Comparison of ENCODE assay signal across 21 cellular contexts in genomic region chr5:1399737-1400136, GRCh38. TPM values are rescaled to one million over a fixed set of nuclear protein-coding genes. Genes with fewer than 3 reads are reported as not detected.
DNase-seq lines count a peak whose midpoint lies in the region; ATAC-seq, FAIRE-seq and TF ChIP-seq lines count a peak whose summit lies in the region.
"Had no signal": no experiment of that assay in that cellular context is flagged by ENCODE, and none has a peak within 500 bp of the region (broad histone marks: within the 10 kb centered on the region; RNA-seq: fewer than 3 reads in every experiment).

No MANE protein-coding gene starts in this region.

- no peaks in the 10 kb centered on the region for H4K20me1 ChIP-seq in HepG2 (ENCODE audit: insufficient read depth, low read length)

- H3K4me1 ChIP-seq in HepG2 (ENCODE audit: insufficient read depth, low read length) (no peaks in the 10 kb centered on the region), right lobe of liver (no peaks in the 10 kb centered on the region), mesendoderm (ENCODE audit: control insufficient read depth, low read depth, low read length) (no peaks in the 10 kb centered on the region)

- H3K4me3 Mint-ChIP-seq in T-helper 17 cell: no peak overlapping the region
- H3K4me3 Mint-ChIP-seq: CD4-positive, CD25-positive, alpha-beta regulatory T cell had no signal

- ATAC-seq in HepG2 (peak; percentile 41), right lobe of liver (no peak), left colon (no peak), T-helper 17 cell (no peak)
- ATAC-seq: GM12878 had no signal

- H2BK120ac ChIP-seq in mesendoderm (ENCODE audit: low read depth, low read length): no peak overlapping the region

- peaks cover 2% of the 10 kb centered on the region for H3K36me3 Mint-ChIP-seq in T-helper 17 cell (ENCODE audit: low read depth)
- H3K36me3 Mint-ChIP-seq: CD4-positive, CD25-positive, alpha-beta regulatory T cell had no signal

- H3K9ac ChIP-seq in HepG2 (ENCODE audit: insufficient read depth, low read depth, low read length): no peak overlapping the region
- no peak overlapping the region for H3K9ac ChIP-seq in mesendoderm (ENCODE audit: low read length)
- H3K9ac ChIP-seq: GM23248 had no signal

- H3K27ac ChIP-seq in HepG2 (ENCODE audit: extremely low read length, insufficient read depth, low read length) (no peak overlapping the region), right lobe of liver (no peak overlapping the region), mesendoderm (ENCODE audit: low read depth, low read length) (no peak overlapping the region)
- H3K27ac ChIP-seq: 22Rv1, GM23248, HL-60 had no signal

- H4K8ac ChIP-seq in mesendoderm (ENCODE audit: low read depth, low read length): no peak overlapping the region

- H4K5ac ChIP-seq in mesendoderm (ENCODE audit: low read length): no peak overlapping the region

- no peaks in the 10 kb centered on the region for H3K79me2 ChIP-seq in HepG2 (ENCODE audit: insufficient read depth, low read length)
- no peaks in the 10 kb centered on the region for H3K79me2 ChIP-seq in mesendoderm (ENCODE audit: control insufficient read depth, insufficient read depth, low read length)

- no peaks in the 10 kb centered on the region for H3K4me1 Mint-ChIP-seq in T-helper 17 cell
- H3K4me1 Mint-ChIP-seq: CD4-positive, CD25-positive, alpha-beta regulatory T cell had no signal

- no TSS peak for BruUV-seq in HepG2 (replicated peaks; lab: Mats Ljungman, UMichigan)

- no peak overlapping the region for H3K27ac Mint-ChIP-seq in T-helper 17 cell
- H3K27ac Mint-ChIP-seq: CD4-positive, CD25-positive, alpha-beta regulatory T cell had no signal

- H3K4me2 ChIP-seq in HepG2 (ENCODE audit: low read depth, low read length) (no peak overlapping the region), mesendoderm (ENCODE audit: low read length) (no peak overlapping the region)

- peaks cover 55% of the 10 kb centered on the region for H3K27me3 Mint-ChIP-seq in T-helper 17 cell

- no peak overlapping the region for H3K4me3 ChIP-seq in HepG2 (replicated peaks in 1 of 3; ENCODE audit: insufficient read depth in 1 of 3, low read depth in 2 of 3, low read length in 3 of 3)
- H3K4me3 ChIP-seq in right lobe of liver: no peak overlapping the region
- H3K4me3 ChIP-seq in mesendoderm (ENCODE audit: low read length): no peak overlapping the region
- H3K4me3 ChIP-seq: GM12878, GM23248 had no signal

- intact Hi-C loops in HepG2 (cut with micrococcal nuclease; ENCODE audit: unreplicated experiment) (no loop called here), right lobe of liver (cut with DNase I) (no loop called here), left colon (cut with DNase I, micrococcal nuclease) (no loop called here)

- H2AFZ ChIP-seq in HepG2 (ENCODE audit: low read length): no peak overlapping the region
- H2AFZ ChIP-seq: GM23248 had no signal

- no peaks in the 10 kb centered on the region for H3K79me1 ChIP-seq in mesendoderm (ENCODE audit: low read length)

- TF ChIP-seq POLR2A in HepG2 (IDR thresholded peaks at IDR 0.05; ENCODE audit: insufficient read depth in 1 of 2, low read depth in 2 of 2, low read length in 2 of 2) (no peak), right lobe of liver (IDR thresholded peaks at IDR 0.05) (no peak)

- H3K36me3 ChIP-seq in HepG2 (replicated peaks in 1 of 2; ENCODE audit: control insufficient read depth in 1 of 2, insufficient read depth in 2 of 2, low read length in 2 of 2): no peaks in the 10 kb centered on the region
- H3K36me3 ChIP-seq in right lobe of liver: no peaks in the 10 kb centered on the region
- H3K36me3 ChIP-seq in mesendoderm (ENCODE audit: control insufficient read depth, insufficient read depth, low read length): no peaks in the 10 kb centered on the region

- H3K27me3 ChIP-seq in HepG2 (ENCODE audit: control insufficient read depth in 1 of 2, insufficient read depth in 2 of 2, low read length in 2 of 2) (peaks cover 17 to 88% of the 10 kb centered on the region in 2 experiments), right lobe of liver (no peaks in the 10 kb centered on the region), mesendoderm (ENCODE audit: insufficient read depth, low read length, poor library complexity) (no peaks in the 10 kb centered on the region)

- no peak for TF ChIP-seq CTCF in HepG2 (CRISPR knock-in tag; IDR thresholded peaks at IDR 0.05)
- no peak for TF ChIP-seq CTCF in right lobe of liver (IDR thresholded peaks at IDR 0.05)

- no peaks in the 10 kb centered on the region for H3K9me3 ChIP-seq in HepG2 (ENCODE audit: low read length)
- H3K9me3 ChIP-seq in right lobe of liver: no peaks in the 10 kb centered on the region
- no peaks in the 10 kb centered on the region for H3K9me3 ChIP-seq in T-helper 17 cell (ENCODE audit: control insufficient read depth, low read length, poor library complexity, severe bottlenecking)

- H3K23ac ChIP-seq in mesendoderm (ENCODE audit: low read length): no peak overlapping the region

- H3K18ac ChIP-seq in mesendoderm (ENCODE audit: low read length): no peak overlapping the region

- in situ Hi-C loops in HepG2 (cut with HindIII; ENCODE audit: extremely low pct_ligation_motif_present, low pct_unique_long_range_greater_than_20kb): no loop called here

- no peak overlapping the region for H2BK5ac ChIP-seq in mesendoderm (ENCODE audit: low read length)

- no peak overlapping the region for H3K56ac ChIP-seq in mesendoderm (ENCODE audit: low read length)

- no peak overlapping the region for H2BK15ac ChIP-seq in mesendoderm (replicated peaks; ENCODE audit: low read depth)

- DNase-seq in NCI-H1417 (lab: John Stamatoyannopoulos, UW) (peak in 2 of 3 experiments; percentile 43 to 64), NCI-H1417 treated with DMSO at 0.1 percent for 48 hours (lab: John Stamatoyannopoulos, UW) (no peak), HepG2 (ENCODE audit: low spot score) (no peak), right lobe of liver (no peak), NCI-H69 (lab: John Stamatoyannopoulos, UW) (peak; percentile 16), mesendoderm (peak; percentile 8), left colon (no peak), T-helper 17 cell (no peak)
- DNase-seq: Calu3; CD4-positive, CD25-positive, alpha-beta regulatory T cell; DMS 273 treated with DMSO at 0.1 percent for 48 hours; GM23248; H7 had no signal

- no peak for TF ChIP-seq RAD21 in HepG2 (CRISPR knock-in tag; IDR thresholded peaks at IDR 0.05)

- CTCF ChIA-PET in HepG2 (lab: Yijun Ruan, JAX; ENCODE audit: low intra/inter-chr PET ratio, low total read pairs): no interaction called here

- POLR2A ChIA-PET in HepG2 (lab: Yijun Ruan, JAX): no interaction called here

- no peak for FAIRE-seq in HepG2 (lab: Jason Lieb, UNC)
- FAIRE-seq: GM12878, GM18507 had no signal

- WGBS in HepG2 (ENCODE audit: low lambda C conversion rate): 35% methylated on average over 4 of the region's 11 CpGs
- WGBS in right lobe of liver (ENCODE audit: insufficient coverage, low coverage, low lambda C conversion rate, missing lambda C conversion rate): 100% methylated on average over 1 of the region's 11 CpGs
- no CpG with 5 or more reads among the region's 11 CpGs for WGBS in mesendoderm (ENCODE audit: extremely low coverage, insufficient coverage, low lambda C conversion rate)

- no peak overlapping the region for H3K4ac ChIP-seq in mesendoderm (ENCODE audit: low read depth, low read length)

- no peak overlapping the region for H2AK5ac ChIP-seq in mesendoderm (ENCODE audit: low read length)

- TF ChIP-seq EP300 in HepG2 (IDR thresholded peaks at IDR 0.05; ENCODE audit: low read depth in 2 of 2, low read length in 2 of 2): no peak
- no peak for TF ChIP-seq EP300 in HepG2 (CRISPR knock-in tag; IDR thresholded peaks at IDR 0.05; ENCODE audit: borderline replicate concordance)

RNA-seq across cellular contexts. Expression of gene SLC6A3, which starts 45.5 kb away (rescaled TPM):
- total RNA-seq in HepG2 (2016; rRNA removed; fragmentation: Illumina TruSeq; extraction: Trizol): not detected in 2 replicates
- total RNA-seq in HepG2 (2016; cell fraction: cytosol; rRNA removed; fragmentation: Illumina TruSeq; extraction: Trizol; ENCODE audit: low read depth): not detected in 2 replicates
- total RNA-seq in HepG2 (2016; cell fraction: insoluble cytoplasmic fraction; rRNA removed; fragmentation: Illumina TruSeq; extraction: Trizol): not detected in 2 replicates
- total RNA-seq in HepG2 (2016; cell fraction: membrane; rRNA removed; fragmentation: Illumina TruSeq; extraction: Trizol): not detected in 2 replicates
- not detected in 2 replicates for total RNA-seq in HepG2 (2016; cell fraction: nucleus; rRNA removed; fragmentation: Illumina TruSeq; extraction: Trizol)
- 0.01 and 0.12 TPM in 2 replicates for polyA plus RNA-seq in HepG2 (2011; rRNA removed)
- 0.03 and 0.06 TPM in 2 replicates for polyA plus RNA-seq in HepG2 (2011; cell fraction: cytosol; rRNA removed)
- 0.18 and 0.36 TPM in 2 replicates for polyA plus RNA-seq in HepG2 (2011; cell fraction: nucleus; rRNA removed)
- 0.15 and 0.17 TPM in 2 replicates for polyA plus RNA-seq in HepG2 (2012)
- polyA plus RNA-seq in HepG2 (2016; cell fraction: cytosol; fragmentation: Illumina TruSeq; extraction: Trizol; ENCODE audit: low read depth): not detected in 2 replicates
- polyA plus RNA-seq in HepG2 (2016; cell fraction: insoluble cytoplasmic fraction; fragmentation: Illumina TruSeq; extraction: Trizol; ENCODE audit: low read depth): not detected in 2 replicates
- not detected in 2 replicates for polyA plus RNA-seq in HepG2 (2016; cell fraction: membrane; fragmentation: Illumina TruSeq; extraction: Trizol; ENCODE audit: low read depth)
- polyA plus RNA-seq in HepG2 (2016; cell fraction: nucleus; fragmentation: Illumina TruSeq; extraction: Trizol; ENCODE audit: insufficient read depth, low read depth): not detected in 2 replicates
- 0.12 and 0.14 TPM in 2 replicates for polyA minus RNA-seq in HepG2 (2011; rRNA and poly(A)+ RNA removed; ENCODE audit: low replicate concordance)
- polyA minus RNA-seq in HepG2 (2011; cell fraction: cytosol; rRNA and poly(A)+ RNA removed): not detected in 2 replicates
- polyA minus RNA-seq in HepG2 (2011; cell fraction: nucleus; rRNA and poly(A)+ RNA removed): 0.12 TPM in 1 of 2 replicates, not detected in the other
- total RNA-seq in right lobe of liver: not detected
- 0.15 TPM for polyA plus RNA-seq in mesendoderm (2013, experiment 1 of 2)
- 0.11 TPM for polyA plus RNA-seq in mesendoderm (2013, experiment 2 of 2)
- total RNA-seq in left colon: not detected
- total RNA-seq in T-helper 17 cell: not detected
- total RNA-seq: A673; Calu3; CD4-positive, CD25-positive, alpha-beta regulatory T cell; Daoy; G401; GM12878; GM23248 had no signal
- polyA plus RNA-seq: BJ, GM23248 had no signal

RNA-seq across cellular contexts. Expression of gene CLPTM1L, which starts 54.8 kb away (rescaled TPM):
- total RNA-seq in HepG2 (2016; rRNA removed; fragmentation: Illumina TruSeq; extraction: Trizol): 65.4 and 124 TPM in 2 replicates
- 165 and 166 TPM in 2 replicates for total RNA-seq in HepG2 (2016; cell fraction: cytosol; rRNA removed; fragmentation: Illumina TruSeq; extraction: Trizol; ENCODE audit: low read depth)
- 72.1 and 131 TPM in 2 replicates for total RNA-seq in HepG2 (2016; cell fraction: insoluble cytoplasmic fraction; rRNA removed; fragmentation: Illumina TruSeq; extraction: Trizol)
- 271 and 285 TPM in 2 replicates for total RNA-seq in HepG2 (2016; cell fraction: membrane; rRNA removed; fragmentation: Illumina TruSeq; extraction: Trizol)
- total RNA-seq in HepG2 (2016; cell fraction: nucleus; rRNA removed; fragmentation: Illumina TruSeq; extraction: Trizol): 76.4 and 77.0 TPM in 2 replicates
- 80.3 and 99.3 TPM in 2 replicates for polyA plus RNA-seq in HepG2 (2011; rRNA removed)
- 102 and 119 TPM in 2 replicates for polyA plus RNA-seq in HepG2 (2011; cell fraction: cytosol; rRNA removed)
- polyA plus RNA-seq in HepG2 (2011; cell fraction: nucleus; rRNA removed): 99.8 and 103 TPM in 2 replicates
- polyA plus RNA-seq in HepG2 (2012): 43.6 and 60.3 TPM in 2 replicates
- polyA plus RNA-seq in HepG2 (2016; cell fraction: cytosol; fragmentation: Illumina TruSeq; extraction: Trizol; ENCODE audit: low read depth): 124 and 168 TPM in 2 replicates
- polyA plus RNA-seq in HepG2 (2016; cell fraction: insoluble cytoplasmic fraction; fragmentation: Illumina TruSeq; extraction: Trizol; ENCODE audit: low read depth): 83.6 and 94.2 TPM in 2 replicates
- 184 and 217 TPM in 2 replicates for polyA plus RNA-seq in HepG2 (2016; cell fraction: membrane; fragmentation: Illumina TruSeq; extraction: Trizol; ENCODE audit: low read depth)
- 147 and 155 TPM in 2 replicates for polyA plus RNA-seq in HepG2 (2016; cell fraction: nucleus; fragmentation: Illumina TruSeq; extraction: Trizol; ENCODE audit: insufficient read depth, low read depth)
- polyA minus RNA-seq in HepG2 (2011; rRNA and poly(A)+ RNA removed; ENCODE audit: low replicate concordance): 281 and 712 TPM in 2 replicates
- polyA minus RNA-seq in HepG2 (2011; cell fraction: cytosol; rRNA and poly(A)+ RNA removed): 45.2 and 56.5 TPM in 2 replicates
- 37.0 and 46.2 TPM in 2 replicates for polyA minus RNA-seq in HepG2 (2011; cell fraction: nucleus; rRNA and poly(A)+ RNA removed)
- total RNA-seq in right lobe of liver: 100 to 1,000 TPM in 4 of 6 experiments, 10 to 100 TPM in 2; 63.8 to 155 (median 128) TPM
- polyA plus RNA-seq in mesendoderm (2013, experiment 1 of 2): 78.0 TPM
- 78.4 TPM for polyA plus RNA-seq in mesendoderm (2013, experiment 2 of 2)
- 100 to 1,000 TPM in 1 of 2 donors, 10 to 100 TPM in 1; 93.1 to 102 TPM for total RNA-seq in left colon
- total RNA-seq in T-helper 17 cell: 10 to 100 TPM; 70.5 to 80.9 TPM

Comparison
In these comparisons a context has a peak if more than half of its experiments do, and no peak if none do; other contexts are left out.
1. DNase-seq: peak in NCI-H1417 (2 of 3), NCI-H69 (single experiment) and mesendoderm (single experiment); none in NCI-H1417 treated with DMSO at 0.1 percent for 48 hours (single experiment), HepG2 (single experiment), right lobe of liver (0 of 3), left colon (0 of 2) and T-helper 17 cell (0 of 3).